In the genomic region with DNA sequence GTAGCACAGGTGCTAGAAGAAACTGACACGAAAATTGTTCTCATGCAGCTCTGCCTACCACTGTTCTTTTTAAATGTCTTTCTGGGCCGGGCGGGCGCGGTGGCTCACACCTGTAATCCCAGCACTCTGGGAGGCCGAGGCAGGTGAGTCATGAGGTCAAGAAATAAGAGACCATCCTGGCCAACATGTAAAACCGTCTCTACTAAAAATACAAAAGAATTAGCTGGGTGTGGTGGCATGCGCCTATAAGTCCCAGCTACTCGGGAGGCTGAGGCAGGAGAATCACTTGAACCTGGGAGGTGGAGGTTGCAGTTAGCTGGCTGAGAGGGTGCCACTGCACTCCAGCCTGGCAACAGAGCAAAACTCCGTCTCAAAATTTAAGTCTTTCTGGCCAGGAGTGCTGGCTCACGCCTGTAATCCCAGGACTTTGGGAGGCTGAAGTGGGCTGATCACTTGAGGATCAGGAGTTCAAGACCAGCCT, we compare ENCODE assay signal across 8 cellular contexts. TPM values are rescaled to one million over a fixed set of nuclear protein-coding genes. Genes with fewer than 3 reads are reported as not detected.
DNase-seq lines count a peak whose midpoint lies in the region; ATAC-seq, FAIRE-seq and TF ChIP-seq lines count a peak whose summit lies in the region.

No MANE protein-coding gene starts in this region.

- H3K27me3 ChIP-seq in OCI-LY3 (ENCODE audit: low read depth, low read length) (no peaks in the 10 kb centered on the region), endocrine pancreas (ENCODE audit: control insufficient read depth, insufficient read depth, low read length) (no peaks in the 10 kb centered on the region)

- H3K9ac ChIP-seq in OCI-LY3 (ENCODE audit: low read length) (peak overlapping the region; percentile 65; the same call in 1 of the 2 replicates), endocrine pancreas (ENCODE audit: control insufficient read depth, insufficient read depth, low read length) (no peak overlapping the region)

- peaks cover 27% of the 10 kb centered on the region for H3K4me1 ChIP-seq in OCI-LY3 (ENCODE audit: low read length)
- H3K4me1 ChIP-seq in endocrine pancreas (ENCODE audit: control insufficient read depth, insufficient read depth, low read length), result peaks cover 6% of the 10 kb centered on the region

- TF ChIP-seq POLR2A in GM12891 (IDR thresholded peaks at IDR 0.05; ENCODE audit: low read depth, low read length), result no peak; the same call in 1 of the 2 replicates

- peaks cover 7% of the 10 kb centered on the region for H3K79me2 ChIP-seq in OCI-LY3 (ENCODE audit: low read length)

- H2AFZ ChIP-seq in OCI-LY3 (ENCODE audit: low read depth, low read length), result no peak overlapping the region

- H3K27ac ChIP-seq in OCI-LY3 (ENCODE audit: low read length), result peak overlapping the region; percentile 79

- peak overlapping the region; percentile 99 for H3K27ac Mint-ChIP-seq in osteocyte (ENCODE audit: unreplicated experiment)

- H3K4me1 Mint-ChIP-seq in osteocyte (ENCODE audit: unreplicated experiment), result peaks cover 21% of the 10 kb centered on the region

- no peaks in the 10 kb centered on the region for H3K9me3 Mint-ChIP-seq in osteocyte (ENCODE audit: unreplicated experiment)

- H3K4me2 ChIP-seq in OCI-LY3 (ENCODE audit: low read length), result peak overlapping the region; percentile 75

- H3K9me3 ChIP-seq in OCI-LY3 (ENCODE audit: insufficient read depth, low read length), result no peaks in the 10 kb centered on the region
- no peaks in the 10 kb centered on the region for H3K9me3 ChIP-seq in endocrine pancreas (ENCODE audit: control insufficient read depth, low read length)

- TF ChIP-seq CTCF in OCI-LY3 (IDR thresholded peaks at IDR 0.05; ENCODE audit: low read depth, low read length), result no peak
- no peak for TF ChIP-seq CTCF in osteocyte (IDR thresholded peaks at IDR 0.05)

- FAIRE-seq in GM12891 (lab: Jason Lieb, UNC), result no peak

- peak overlapping the region; percentile 81 for H3K4me3 ChIP-seq in OCI-LY3 (ENCODE audit: low read length)
- peak overlapping the region; percentile 57 for H3K4me3 ChIP-seq in endocrine pancreas (ENCODE audit: control insufficient read depth, insufficient read depth, low read length)

- DNase-seq in GM12891 (ENCODE audit: insufficient read length, low spot score) (no peak), osteocyte (ENCODE audit: extremely low spot score, unreplicated experiment) (peak; percentile 65), NCI-H345 (lab: John Stamatoyannopoulos, UW) (no peak)

- H3K36me3 ChIP-seq in OCI-LY3 (replicated peaks; ENCODE audit: low read depth, low read length) (peaks cover 49% of the 10 kb centered on the region), endocrine pancreas (ENCODE audit: control insufficient read depth, insufficient read depth, low read length) (no peaks in the 10 kb centered on the region)

- peak overlapping the region; percentile 98 for H3K4me3 Mint-ChIP-seq in osteocyte (ENCODE audit: unreplicated experiment)

- H3K36me3 Mint-ChIP-seq in osteocyte (ENCODE audit: unreplicated experiment), result peaks cover 34% of the 10 kb centered on the region

- ATAC-seq in HG02642 (IDR thresholded peaks at IDR 0.05; ENCODE audit: poor library complexity, unreplicated experiment) (no peak), HG03521 (IDR thresholded peaks at IDR 0.05; ENCODE audit: unreplicated experiment) (no peak), HG03159 (IDR thresholded peaks at IDR 0.05; ENCODE audit: unreplicated experiment) (no peak)

- no peaks in the 10 kb centered on the region for H4K20me1 ChIP-seq in OCI-LY3 (ENCODE audit: insufficient read depth, low read length)

- H3K27me3 Mint-ChIP-seq in osteocyte (ENCODE audit: unreplicated experiment), result no peaks in the 10 kb centered on the region

TF ChIP-seq in GM12891, 5 proteins besides CTCF, POLR2A, EP300 and RAD21:
- peak; percentile 10; the same call in 1 of the 2 replicates for TF ChIP-seq POU2F2 (IDR thresholded peaks at IDR 0.05; ENCODE audit: low read depth, low read length)
- no peak for TF ChIP-seq SPI1 (IDR thresholded peaks at IDR 0.05; ENCODE audit: low read depth, low read length)
- no peak for TF ChIP-seq PAX5 (IDR thresholded peaks at IDR 0.05; ENCODE audit: insufficient read depth, low read length, severe bottlenecking)
- TF ChIP-seq POLR2AphosphoS5 (IDR thresholded peaks at IDR 0.05; ENCODE audit: low read depth, low read length), result peak; percentile 54; the same call in 1 of the 2 replicates
- no peak for TF ChIP-seq TAF1 (IDR thresholded peaks at IDR 0.05; ENCODE audit: low read depth, low read length)

RNA-seq across cellular contexts. Expression of gene RIT1, which starts 0.9 kb away (rescaled TPM):
- 19.1 TPM for polyA plus RNA-seq in GM12891 (2012; ENCODE audit: low read depth, missing spikeins)
- 43.1 and 45.6 TPM in 2 replicates for total RNA-seq in osteocyte

RNA-seq across cellular contexts. Expression of gene KHDC4, which starts 22.1 kb away (rescaled TPM):
- 27.8 TPM for polyA plus RNA-seq in GM12891 (2012; ENCODE audit: low read depth, missing spikeins)
- total RNA-seq in osteocyte, result 48.8 and 53.7 TPM in 2 replicates

RNA-seq across cellular contexts. Expression of gene RXFP4, which starts 29.3 kb away (rescaled TPM):
- not detected for polyA plus RNA-seq in GM12891 (2012; ENCODE audit: low read depth, missing spikeins)
- total RNA-seq in osteocyte, result not detected in 2 replicates

RNA-seq across cellular contexts. Expression of gene SYT11, which starts 52.7 kb away (rescaled TPM):
- 10.3 TPM for polyA plus RNA-seq in GM12891 (2012; ENCODE audit: low read depth, missing spikeins)
- 5.3 TPM in 2 replicates for total RNA-seq in osteocyte

RNA-seq across cellular contexts. Expression of gene GON4L, which starts 55.1 kb away (rescaled TPM):
- polyA plus RNA-seq in GM12891 (2012; ENCODE audit: low read depth, missing spikeins), result 17.1 TPM
- 56.3 and 57.0 TPM in 2 replicates for total RNA-seq in osteocyte
